Comparison of ENCODE assay signal across 26 cellular contexts in the genomic region with DNA sequence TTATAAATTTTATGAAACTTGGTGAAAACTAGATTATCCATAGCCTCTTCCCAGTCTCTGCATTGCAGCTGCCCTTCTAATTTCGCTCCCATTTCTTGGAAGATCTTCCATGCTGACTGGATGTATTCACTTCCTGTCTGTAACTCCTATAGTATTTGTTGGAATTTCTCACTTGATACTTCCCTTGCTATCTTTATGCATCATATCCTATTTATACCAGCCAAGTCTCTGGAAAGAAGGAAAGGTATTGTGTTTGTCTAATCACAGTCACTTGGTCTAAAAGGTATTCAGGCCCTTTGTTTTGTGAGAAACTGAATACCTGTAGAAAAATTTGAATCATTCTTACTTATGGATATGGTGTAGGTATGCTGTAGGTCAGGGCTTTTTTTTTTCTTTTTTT.
"Had no signal": no experiment of that assay in that cellular context is flagged by ENCODE, and none has a peak within 500 bp of the region (broad histone marks: within the 10 kb centered on the region; RNA-seq: fewer than 3 reads in every experiment).

No MANE protein-coding gene starts in this region.

- H3K4me2 ChIP-seq: smooth muscle cell had no signal

- H3K4me3 Mint-ChIP-seq: dendritic cell treated with granulocyte-macrophage colony-stimulating factor and Interleukin-4, amounts not matched to agents 40 ng/mL and 50 ng/mL, for 4 days; naive thymus-derived CD8-positive, alpha-beta T cell; nephron progenitor cell; stimulated activated naive CD8-positive, alpha-beta T cell treated with anti-CD3 and anti-CD28 coated beads, Interleukin-15, amount 100 ng/mL, for 72 hours had no signal

- H3K27me3 ChIP-seq: colonic mucosa, gastrocnemius medialis, left lung, right atrium auricular region, suprapubic skin, transverse colon, upper lobe of right lung, uterus had no signal

- ATAC-seq: gastrocnemius medialis; left lung; naive thymus-derived CD8-positive, alpha-beta T cell; sciatic nerve; stimulated activated naive CD8-positive, alpha-beta T cell treated with anti-CD3 and anti-CD28 coated beads, Interleukin-15, amount 100 ng/mL, for 72 hours; upper lobe of right lung had no signal

- DNase-seq: colonic mucosa; effector memory CD4-positive, alpha-beta T cell; gastrocnemius medialis; head of caudate nucleus; kidney; left lung; mesendoderm; midbrain; naive thymus-derived CD8-positive, alpha-beta T cell; nephron progenitor cell; nucleus accumbens; stimulated activated CD4-positive, alpha-beta T cell treated with anti-CD3 and anti-CD28 coated beads, Interleukin-12 subunit alpha, Interleukin-12 subunit beta, amount 100 ng/mL, for 4 hours; stimulated activated CD4-positive, alpha-beta T cell treated with anti-CD3 and anti-CD28 coated beads, Interleukin-1b, Interleukin-23, amount 100 ng/mL, for 48 hours; stimulated activated CD4-positive, alpha-beta T cell treated with anti-CD3 and anti-CD28 coated beads, Interleukin-4, amount 100 ng/mL, for 1 hour; stimulated activated CD8-positive, alpha-beta memory T cell treated with anti-CD3 and anti-CD28 coated beads, Interleukin-4, amount 100 ng/mL, for 48 hours; stimulated activated naive CD4-positive, alpha-beta T cell; stimulated activated naive CD8-positive, alpha-beta T cell treated with anti-CD3 and anti-CD28 coated beads, Interleukin-15, amount 100 ng/mL, for 72 hours; transverse colon; upper lobe of right lung; uterus had no signal

- H3K4me1 ChIP-seq: colonic mucosa, gastrocnemius medialis, left lung, prostate gland, right atrium auricular region, suprapubic skin, transverse colon, upper lobe of right lung, uterus had no signal

- H3K27me3 Mint-ChIP-seq: dendritic cell treated with granulocyte-macrophage colony-stimulating factor and Interleukin-4, amounts not matched to agents 40 ng/mL and 50 ng/mL, for 4 days; naive thymus-derived CD8-positive, alpha-beta T cell; stimulated activated naive CD8-positive, alpha-beta T cell treated with anti-CD3 and anti-CD28 coated beads, Interleukin-15, amount 100 ng/mL, for 72 hours had no signal

- H3K4me3 ChIP-seq: colonic mucosa, gastrocnemius medialis, left lung, prostate gland, right atrium auricular region, smooth muscle cell, suprapubic skin, transverse colon, upper lobe of right lung, uterus had no signal

- H3K27ac Mint-ChIP-seq: dendritic cell treated with granulocyte-macrophage colony-stimulating factor and Interleukin-4, amounts not matched to agents 40 ng/mL and 50 ng/mL, for 4 days; naive thymus-derived CD8-positive, alpha-beta T cell; nephron progenitor cell; stimulated activated naive CD8-positive, alpha-beta T cell treated with anti-CD3 and anti-CD28 coated beads, Interleukin-15, amount 100 ng/mL, for 72 hours had no signal

- H3K27ac ChIP-seq: colonic mucosa, gastrocnemius medialis, left lung, prostate gland, right atrium auricular region, suprapubic skin, transverse colon, upper lobe of right lung, uterus had no signal

- H3K9me3 ChIP-seq: colonic mucosa, gastrocnemius medialis, prostate gland, right atrium auricular region, suprapubic skin, transverse colon, upper lobe of right lung, uterus had no signal

- H3K4me1 Mint-ChIP-seq: naive thymus-derived CD8-positive, alpha-beta T cell; nephron progenitor cell; stimulated activated naive CD8-positive, alpha-beta T cell treated with anti-CD3 and anti-CD28 coated beads, Interleukin-15, amount 100 ng/mL, for 72 hours had no signal

- H3K9me3 Mint-ChIP-seq: nephron progenitor cell had no signal

- H3K36me3 ChIP-seq: colonic mucosa, gastrocnemius medialis, left lung, prostate gland, right atrium auricular region, suprapubic skin, transverse colon, upper lobe of right lung, uterus had no signal
